8 cellular contexts compared by ENCODE assay signal in genomic region chr19:57747472-57747807, GRCh38. TPM values are rescaled to one million over a fixed set of nuclear protein-coding genes. Genes with fewer than 3 reads are reported as not detected.
A peak's percentile ranks its signal among the peaks of the same experiment; 100 is the strongest.
DNase-seq lines count a peak whose midpoint lies in the region; ATAC-seq and TF ChIP-seq lines count a peak whose summit lies in the region.

No MANE protein-coding gene starts in this region.

- DNase-seq in BE2C (no peak), MM.1S (no peak), DMS53 treated with DMSO at 0.1 percent for 48 hours (lab: John Stamatoyannopoulos, UW; ENCODE audit: unreplicated experiment) (no peak), GOT3 (lab: John Stamatoyannopoulos, UW) (no peak), cerebellum (ENCODE audit: low spot score) (no peak)
- no peak for DNase-seq in naive thymus-derived CD4-positive, alpha-beta T cell

- TF ChIP-seq CTCF in BE2C (IDR thresholded peaks at IDR 0.05; ENCODE audit: low read depth, low read length): no peak
- no peak for TF ChIP-seq CTCF in MM.1S (IDR thresholded peaks at IDR 0.05; ENCODE audit: low read length)

- POLR2A ChIA-PET in naive thymus-derived CD4-positive, alpha-beta T cell (lab: Charles Lee): interaction anchor here (1.0 to 2.2 kb wide), 4 partner anchors 10 to 72 kb away, joined by 3 to 13 read pairs (median 6); partner anchors contain the start of genes ZNF552 and ZNF671

- H3K4me1 ChIP-seq in BE2C (no peaks in the 10 kb centered on the region), MM.1S (ENCODE audit: low read length) (no peaks in the 10 kb centered on the region), duodenal mucosa (ENCODE audit: control insufficient read depth in 1 of 2, insufficient read depth in 2 of 2, low read length in 2 of 2) (peaks cover 10 to 18% of the 10 kb centered on the region in 2 donors)
- H3K4me1 ChIP-seq in naive thymus-derived CD4-positive, alpha-beta T cell (ENCODE audit: control insufficient read depth in 2 of 2, insufficient read depth in 2 of 2, low read length in 2 of 2): peaks cover 6 to 16% of the 10 kb centered on the region in 2 donors

- no peaks in the 10 kb centered on the region for H3F3A ChIP-seq in MM.1S (ENCODE audit: insufficient read depth, low read length)

- H3K9ac ChIP-seq in MM.1S (ENCODE audit: low read length) (no peak overlapping the region), duodenal mucosa (ENCODE audit: low read depth in 1 of 2, low read length in 2 of 2) (peak overlapping the region; percentile 93 to 98)

- H3K9me3 ChIP-seq in BE2C (no peaks in the 10 kb centered on the region; the same call in 1 of the 2 replicates), MM.1S (replicated peaks; ENCODE audit: insufficient read depth, low read length) (no peaks in the 10 kb centered on the region), duodenal mucosa (ENCODE audit: control insufficient read depth in 1 of 2, low read length in 2 of 2) (peaks cover 33 to 41% of the 10 kb centered on the region in 2 donors)
- peaks cover 0 to 47% (median 34%) of the 10 kb centered on the region in 3 experiments for H3K9me3 ChIP-seq in naive thymus-derived CD4-positive, alpha-beta T cell (ENCODE audit: control insufficient read depth in 2 of 3, low read length in 3 of 3)

- peaks cover 11 to 83% (median 53%) of the 10 kb centered on the region in 11 donors for H3K9me3 Mint-ChIP-seq in naive thymus-derived CD4-positive, alpha-beta T cell

- H3K36me3 ChIP-seq in BE2C (peaks cover 34% of the 10 kb centered on the region), MM.1S (replicated peaks; ENCODE audit: insufficient read depth, low read length) (peaks cover 13% of the 10 kb centered on the region), duodenal mucosa (ENCODE audit: control insufficient read depth in 1 of 2, insufficient read depth in 2 of 2, low read length in 2 of 2) (peaks cover 37 to 44% of the 10 kb centered on the region in 2 donors)
- peaks cover 16 to 53% (median 39%) of the 10 kb centered on the region in 3 experiments for H3K36me3 ChIP-seq in naive thymus-derived CD4-positive, alpha-beta T cell (ENCODE audit: control insufficient read depth in 2 of 3, insufficient read depth in 3 of 3, low read length in 3 of 3)

- peak overlapping the region; percentile 79; the same call in 1 of the 2 replicates for H2AFZ ChIP-seq in MM.1S (ENCODE audit: low read length)

- peak overlapping the region; percentile 95 for H3K4me3 ChIP-seq in BE2C (ENCODE audit: low read depth, low read length)
- peak overlapping the region; percentile 79 for H3K4me3 ChIP-seq in MM.1S (ENCODE audit: low read length)
- peak overlapping the region; percentile 96 to 99 for H3K4me3 ChIP-seq in duodenal mucosa (ENCODE audit: low read depth in 1 of 2, low read length in 2 of 2)
- H3K4me3 ChIP-seq in naive thymus-derived CD4-positive, alpha-beta T cell (ENCODE audit: low read length): peak overlapping the region; percentile 86

- H4K20me1 ChIP-seq in MM.1S (ENCODE audit: insufficient read depth, low read length): no peaks in the 10 kb centered on the region

- H3K4me3 Mint-ChIP-seq in naive thymus-derived CD4-positive, alpha-beta T cell: peak overlapping the region; percentile 91 to 99 (median 94)

- CTCF ChIA-PET in naive thymus-derived CD4-positive, alpha-beta T cell (lab: Charles Lee): interaction anchor here (0.6 kb wide), 1 partner anchor 345 kb away, joined by 3 read pairs; no protein-coding TSS in a partner anchor

- H3K27ac ChIP-seq in MM.1S (ENCODE audit: low read length): no peak overlapping the region
- no peak overlapping the region for H3K27ac ChIP-seq in duodenal mucosa (ENCODE audit: low read depth, low read length)
- peak overlapping the region; percentile 85 for H3K27ac ChIP-seq in naive thymus-derived CD4-positive, alpha-beta T cell (ENCODE audit: low read depth, low read length)

- H3K27ac Mint-ChIP-seq in naive thymus-derived CD4-positive, alpha-beta T cell: peak overlapping the region in 7 of 9 donors; percentile 90 to 99 (median 94)

- no peak for ATAC-seq in naive thymus-derived CD4-positive, alpha-beta T cell
- no peak for ATAC-seq in GM19023 (IDR thresholded peaks at IDR 0.05; ENCODE audit: unreplicated experiment)

- no peaks in the 10 kb centered on the region for H3K9me2 ChIP-seq in MM.1S (replicated peaks; ENCODE audit: insufficient read depth, low read length)

- H3K4me1 Mint-ChIP-seq in naive thymus-derived CD4-positive, alpha-beta T cell: peaks cover 13 to 40% (median 31%) of the 10 kb centered on the region in 7 donors

- H3K36me3 Mint-ChIP-seq in naive thymus-derived CD4-positive, alpha-beta T cell: peaks cover 43 to 61% (median 55%) of the 10 kb centered on the region in 5 donors

- intact Hi-C loops in naive thymus-derived CD4-positive, alpha-beta T cell (cut with micrococcal nuclease): loop anchor here (2.0 to 5.0 kb wide), 7 partner anchors 67 to 531 kb away; partner anchors contain the start of genes ZNF17 (in 1 of the 2), ZNF256 (in 1 of the 2), ZNF416 (in 1 of the 2) and ZNF551 (in 1 of the 2)

- H3K4me2 ChIP-seq in MM.1S (ENCODE audit: low read depth, low read length): peak overlapping the region; percentile 67

- peaks cover 15% of the 10 kb centered on the region for H3K79me2 ChIP-seq in MM.1S (ENCODE audit: low read length)

- no peaks in the 10 kb centered on the region for H3K27me3 Mint-ChIP-seq in naive thymus-derived CD4-positive, alpha-beta T cell

- H3K27me3 ChIP-seq in BE2C: no peaks in the 10 kb centered on the region
- H3K27me3 ChIP-seq in MM.1S (replicated peaks; ENCODE audit: insufficient read depth, low read length): no peaks in the 10 kb centered on the region
- H3K27me3 ChIP-seq in duodenal mucosa (ENCODE audit: control insufficient read depth in 1 of 2, insufficient read depth in 2 of 2, low read length in 2 of 2): no peaks in the 10 kb centered on the region
- no peaks in the 10 kb centered on the region for H3K27me3 ChIP-seq in naive thymus-derived CD4-positive, alpha-beta T cell (ENCODE audit: control insufficient read depth in 2 of 2, insufficient read depth in 2 of 2, low read length in 2 of 2)

RNA-seq across cellular contexts. Expression of gene ZNF776, which starts 0.8 kb away (rescaled TPM):
- 11.7 TPM for polyA plus RNA-seq in BE2C (2012; ENCODE audit: insufficient read depth, insufficient read length, low read depth)
- total RNA-seq in naive thymus-derived CD4-positive, alpha-beta T cell: 10 to 100 TPM; 18.9 to 52.3 (median 21.8) TPM
- 10 to 100 TPM in 1 of 2 donors, 1 to 10 TPM in 1; 6.5 to 11.1 TPM for polyA plus RNA-seq in naive thymus-derived CD4-positive, alpha-beta T cell
- 48.5 TPM for total RNA-seq in cerebellum

RNA-seq across cellular contexts. Expression of gene ZNF671, which starts 20.0 kb away (rescaled TPM):
- polyA plus RNA-seq in BE2C (2012; ENCODE audit: insufficient read depth, insufficient read length, low read depth): 4.6 TPM
- 10 to 100 TPM; 11.0 to 37.6 (median 14.6) TPM for total RNA-seq in naive thymus-derived CD4-positive, alpha-beta T cell
- polyA plus RNA-seq in naive thymus-derived CD4-positive, alpha-beta T cell: 10 to 100 TPM; 26.3 to 36.3 TPM
- 21.7 TPM for total RNA-seq in cerebellum

RNA-seq across cellular contexts. Expression of gene ZNF586, which starts 22.0 kb away (rescaled TPM):
- 9.1 TPM for polyA plus RNA-seq in BE2C (2012; ENCODE audit: insufficient read depth, insufficient read length, low read depth)
- 10 to 100 TPM; 16.4 to 47.5 (median 42.6) TPM for total RNA-seq in naive thymus-derived CD4-positive, alpha-beta T cell
- 10 to 100 TPM; 25.5 to 31.8 TPM for polyA plus RNA-seq in naive thymus-derived CD4-positive, alpha-beta T cell
- total RNA-seq in cerebellum: 58.6 TPM

RNA-seq across cellular contexts. Expression of gene ZNF154, which starts 38.4 kb away (rescaled TPM):
- 0.36 TPM for polyA plus RNA-seq in BE2C (2012; ENCODE audit: insufficient read depth, insufficient read length, low read depth)
- 10 to 100 TPM in 1 of 5 experiments, 1 to 10 TPM in 4; 2.4 to 18.5 (median 6.9) TPM for total RNA-seq in naive thymus-derived CD4-positive, alpha-beta T cell
- 1 to 10 TPM in 1 of 2 donors, under 1 TPM in 1; 0.78 to 3.4 TPM for polyA plus RNA-seq in naive thymus-derived CD4-positive, alpha-beta T cell
- 44.0 TPM for total RNA-seq in cerebellum
